ENCODE assay signal across 3 cellular contexts in genomic region chr10:129360046-129360445, GRCh38.
"Had no signal": no experiment of that assay in that cellular context is flagged by ENCODE, and none has a peak within 500 bp of the region (broad histone marks: within the 10 kb centered on the region; RNA-seq: fewer than 3 reads in every experiment).

No MANE protein-coding gene starts in this region.

- H3K4me3 ChIP-seq: GM12878 had no signal

- ATAC-seq: GM12878 had no signal

- DNase-seq: GDM1, GF-D8 had no signal
